8 cellular contexts compared by ENCODE assay signal in the genomic region with DNA sequence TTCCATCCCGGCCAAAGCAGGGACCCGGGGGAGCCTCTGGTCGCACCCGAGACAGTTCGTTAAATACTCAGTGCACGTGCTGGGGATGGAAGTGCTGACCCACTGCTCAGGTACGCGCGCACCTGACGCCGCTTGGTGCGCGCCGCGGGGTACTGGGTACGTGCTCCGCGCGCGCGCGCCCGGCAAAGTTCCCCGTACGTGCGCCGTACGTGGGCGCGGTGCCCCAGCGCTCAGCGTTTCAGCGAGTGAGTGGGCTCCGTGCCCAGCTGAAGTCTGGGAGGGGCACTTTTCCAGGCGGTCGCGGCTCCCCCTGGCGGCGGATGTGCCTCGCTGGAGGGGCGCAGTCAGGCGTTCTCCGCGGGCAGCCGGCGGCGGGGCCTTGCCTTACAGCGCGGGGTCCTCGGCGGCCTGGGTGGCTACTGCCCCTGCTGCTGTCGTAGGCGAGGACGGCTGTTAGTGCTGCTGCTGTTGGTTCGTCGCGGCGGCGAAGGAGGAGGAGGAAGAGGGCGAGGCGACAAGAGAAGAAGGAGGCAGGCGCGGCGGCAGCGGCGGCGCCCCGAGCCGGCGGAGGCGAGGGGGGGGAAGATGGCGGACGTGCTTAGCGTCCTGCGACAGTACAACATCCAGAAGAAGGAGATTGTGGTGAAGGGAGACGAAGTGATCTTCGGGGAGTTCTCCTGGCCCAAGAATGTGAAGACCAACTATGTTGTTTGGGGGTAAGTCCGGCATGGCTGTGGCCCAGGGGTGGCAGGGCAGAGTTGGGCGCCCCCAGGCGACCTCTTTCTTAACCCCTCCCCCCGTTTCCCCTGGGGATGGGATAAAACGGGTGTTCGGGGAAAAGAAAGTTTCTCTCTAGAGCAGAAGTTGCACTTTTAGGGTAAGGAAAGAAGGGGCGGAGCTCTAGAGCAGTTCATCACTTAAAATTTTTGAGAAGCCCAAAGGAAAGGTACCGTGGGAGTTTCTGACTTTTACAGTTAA. TPM values are rescaled to one million over a fixed set of nuclear protein-coding genes. Genes with fewer than 3 reads are reported as not detected.
DNase-seq lines count a peak whose midpoint lies in the region; ATAC-seq and TF ChIP-seq lines count a peak whose summit lies in the region.

CDC73 (plus strand) TSS at position 416 of the 978 bp plus-strand sequence; CDS start at position 586, 170 bp downstream.

- peak within 1 kb of the TSS; percentile 97 for H3K4me3 ChIP-seq in GM12864 (ENCODE audit: low read depth, low read length)
- H3K4me3 ChIP-seq in ovary: peak within 1 kb of the TSS; percentile 93
- peak within 1 kb of the TSS; percentile 7 to 91 (median 45) for H3K4me3 ChIP-seq in thyroid gland (replicated peaks in 1 of 3)

- H3K36me3 Mint-ChIP-seq in activated naive CD4-positive, alpha-beta T cell treated with anti-CD3 and anti-CD28 coated beads, Interleukin-2, amount 50 U/mL, for 72 hours: peaks cover 16 to 22% of the 10 kb centered on the region in 2 donors

- peak; percentile 89 for DNase-seq in GM12864 (ENCODE audit: low read depth)
- DNase-seq in NCI-H1092 treated with DMSO at 0.1 percent for 48 hours (lab: John Stamatoyannopoulos, UW): peak; percentile 96
- DNase-seq in SKM-1 (lab: John Stamatoyannopoulos, UW; ENCODE audit: unreplicated experiment): peak; percentile 99
- peak; percentile 94 to 99 for DNase-seq in activated naive CD4-positive, alpha-beta T cell treated with anti-CD3 and anti-CD28 coated beads, Interleukin-2, amount 50 U/mL, for 72 hours (ENCODE audit: low spot score in 2 of 2)
- peak; percentile 98 for DNase-seq in glomerular visceral epithelial cell (ENCODE audit: extremely low spot score)
- peak; percentile 96 to 99 (median 99) for DNase-seq in ovary
- DNase-seq in thyroid gland: peak; percentile 97

- no peak for TF ChIP-seq EP300 in ovary (IDR thresholded peaks at IDR 0.05)

- no peaks in the 10 kb centered on the region for H3K9me3 Mint-ChIP-seq in activated naive CD4-positive, alpha-beta T cell treated with anti-CD3 and anti-CD28 coated beads, Interleukin-2, amount 50 U/mL, for 72 hours

- intact Hi-C loops in ovary (cut with DNase I) (loop anchor here in 2 of 4 donors (2.0 to 10.0 kb wide), 4 partner anchors 17 to 315 kb away; partner anchors contain the start of genes RO60 (in 2 of the 2), UCHL5 (in 2 of the 2), GLRX2 (in 1 of the 2) and RGS2 (in 1 of the 2)), thyroid gland (cut with DNase I) (no loop called here)

- ATAC-seq in HG02623 (IDR thresholded peaks at IDR 0.05; ENCODE audit: unreplicated experiment): peak; percentile 89
- peak; percentile 90 to 94 for ATAC-seq in activated naive CD4-positive, alpha-beta T cell treated with anti-CD3 and anti-CD28 coated beads, Interleukin-2, amount 50 U/mL, for 72 hours

- peak within 1 kb of the TSS; percentile 96 to 98 for H3K27ac Mint-ChIP-seq in activated naive CD4-positive, alpha-beta T cell treated with anti-CD3 and anti-CD28 coated beads, Interleukin-2, amount 50 U/mL, for 72 hours

- H3K36me3 ChIP-seq in ovary (no peaks in the 10 kb centered on the region), thyroid gland (peaks cover 5 to 7% of the 10 kb centered on the region in 2 donors)

- WGBS in ovary, 3 donors: 0 to 1% (median 1%) methylated on average over 74 to 85 of the region's 85 CpGs
- WGBS in thyroid gland, 2 donors: 0 to 1% methylated on average over 36 to 44 of the region's 85 CpGs

- H3K27ac ChIP-seq in ovary (peak within 1 kb of the TSS; percentile 82 to 87), thyroid gland (peak within 1 kb of the TSS; percentile 88 to 96 (median 90))

- no peaks in the 10 kb centered on the region for H3K9me3 ChIP-seq in ovary
- no peaks in the 10 kb centered on the region for H3K9me3 ChIP-seq in thyroid gland

- TF ChIP-seq POLR2A in ovary (IDR thresholded peaks at IDR 0.05): peak; percentile 63
- peak in 1 of 2 donors; percentile 92 for TF ChIP-seq POLR2A in thyroid gland (IDR thresholded peaks at IDR 0.05)

- H3K4me1 ChIP-seq in ovary (ENCODE audit: insufficient read depth) (no peaks in the 10 kb centered on the region), thyroid gland (peaks cover 14 to 21% of the 10 kb centered on the region in 2 donors)

- no peaks in the 10 kb centered on the region for H3K27me3 ChIP-seq in ovary
- H3K27me3 ChIP-seq in thyroid gland: no peaks in the 10 kb centered on the region

- TF ChIP-seq CTCF in GM12864 (IDR thresholded peaks at IDR 0.05; ENCODE audit: low read depth, low read length, missing control alignments): peak; percentile 83
- peak; percentile 97 to 99 (median 99) for TF ChIP-seq CTCF in ovary (IDR thresholded peaks at IDR 0.05)
- peak; percentile 78 to 99 (median 88) for TF ChIP-seq CTCF in thyroid gland (IDR thresholded peaks at IDR 0.05)

RNA-seq across cellular contexts. Expression of gene CDC73, which starts in this region (rescaled TPM):
- 10 to 100 TPM; 36.0 to 56.4 TPM for total RNA-seq in activated naive CD4-positive, alpha-beta T cell treated with anti-CD3 and anti-CD28 coated beads, Interleukin-2, amount 50 U/mL, for 72 hours
- total RNA-seq in ovary: 10 to 100 TPM; 34.8 to 59.2 (median 56.5) TPM
- 10 to 100 TPM; 11.9 to 22.5 TPM for polyA plus RNA-seq in ovary
- 10 to 100 TPM; 44.6 to 70.0 (median 50.5) TPM for total RNA-seq in thyroid gland

Comparison
In these comparisons a context has a peak if more than half of its experiments do, and no peak if none do; other contexts are left out.
1. Peak in every context shown above with its lines: DNase-seq, ATAC-seq, H3K4me3 ChIP-seq and H3K27ac ChIP-seq.
2. H3K4me3 ChIP-seq: peak in every context shown above with its lines; median percentile 97 in GM12864; 93 in ovary; 45 in thyroid gland.